Comparison of ENCODE assay signal across 9 cellular contexts in the genomic region with DNA sequence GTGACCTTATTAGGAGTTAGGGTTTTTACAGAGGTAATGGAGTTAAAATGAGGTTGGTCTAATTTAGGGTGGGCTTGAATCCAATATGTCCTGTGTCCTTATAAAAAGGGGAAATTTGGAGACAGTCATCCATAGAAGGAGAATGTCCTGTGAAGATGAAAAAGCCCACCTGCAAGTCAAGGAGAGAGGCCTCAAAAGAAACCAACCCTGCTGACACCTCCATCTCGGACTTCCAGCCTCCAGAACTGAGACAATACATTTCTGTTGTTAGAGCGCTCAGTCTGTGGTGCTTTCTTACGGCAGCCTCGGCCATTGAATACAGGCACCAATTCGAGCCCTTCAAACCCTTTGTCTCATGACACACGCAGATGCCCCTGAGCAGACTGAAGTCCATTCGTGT. TPM values are rescaled to one million over a fixed set of nuclear protein-coding genes. Genes with fewer than 3 reads are reported as not detected.
"Had no signal": no experiment of that assay in that cellular context is flagged by ENCODE, and none has a peak within 500 bp of the region (broad histone marks: within the 10 kb centered on the region; RNA-seq: fewer than 3 reads in every experiment).

No MANE protein-coding gene starts in this region.

- ATAC-seq: HCT116 had no signal

- H3K36me3 ChIP-seq: HAP-1 had no signal

- DNase-seq: GM23248, GOT3, H7, KG1 had no signal

- H3K9ac ChIP-seq: GM23248 had no signal

- FAIRE-seq: HTR-8/SVneo had no signal

- H3K9me3 ChIP-seq: HAP-1 had no signal

- H3K27ac ChIP-seq: GM23248 had no signal

- H3K4me3 ChIP-seq: GM23248, HAP-1 had no signal

- H2AFZ ChIP-seq: GM23248 had no signal

- H3K4me1 ChIP-seq: HAP-1 had no signal

- H3K27ac Mint-ChIP-seq: IgD-negative memory B cell had no signal

- H3K4me3 Mint-ChIP-seq: IgD-negative memory B cell had no signal

RNA-seq across cellular contexts. Expression of a gene that starts 43.8 kb away (rescaled TPM):
- total RNA-seq: H4 had no signal
- polyA plus RNA-seq: GM23248, IgD-negative memory B cell had no signal
